In genomic region chr10:48213047-48213446, GRCh38 we compare ENCODE assay signal across 19 cellular contexts.
"Had no signal": no experiment of that assay in that cellular context is flagged by ENCODE, and none has a peak within 500 bp of the region (broad histone marks: within the 10 kb centered on the region; RNA-seq: fewer than 3 reads in every experiment).

No MANE protein-coding gene starts in this region.

- FAIRE-seq: kidney, small intestine had no signal

- DNase-seq: hippocampal formation; kidney; left colon; left lung; lower lobe of right lung; mammary epithelial cell; mesendoderm; mucosa of descending colon; naive thymus-derived CD4-positive, alpha-beta T cell; ovary; posterior cingulate gyrus; retina; right cardiac atrium; sigmoid colon; small intestine; spleen; stimulated activated CD4-positive, alpha-beta T cell treated with anti-CD3 and anti-CD28 coated beads, Interleukin-4, amount 100 ng/mL, for 24 hours; stimulated activated naive CD4-positive, alpha-beta T cell; uterus had no signal
